In the genomic region with DNA sequence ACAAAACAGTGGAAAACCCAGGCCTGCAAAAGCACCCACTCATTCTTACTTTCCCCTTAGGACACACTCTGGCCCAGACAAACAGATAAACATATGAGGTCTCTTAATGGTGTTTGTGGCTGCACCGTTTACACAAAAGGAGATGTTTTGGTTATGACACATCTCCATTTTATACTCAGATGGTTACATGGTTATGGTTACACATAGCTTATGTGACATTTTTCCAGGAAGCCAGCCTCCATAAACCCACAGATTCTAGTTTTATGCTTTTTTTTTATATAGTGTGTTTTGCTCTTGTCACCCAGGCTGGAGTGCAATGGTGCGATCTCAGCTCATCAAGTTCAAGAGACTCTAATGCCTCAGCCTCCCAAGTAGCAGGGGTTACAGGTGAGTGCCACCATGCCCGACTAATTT, we compare ENCODE assay signal across 1 cellular context.
A peak's percentile ranks its signal among the peaks of the same experiment; 100 is the strongest.
TF ChIP-seq lines count a peak whose summit lies in the region.

No MANE protein-coding gene starts in this region.

TF ChIP-seq in GM12878, 131 proteins besides CTCF, POLR2A, EP300 and RAD21 (continued from another document):
- TF ChIP-seq, protein P1, sequence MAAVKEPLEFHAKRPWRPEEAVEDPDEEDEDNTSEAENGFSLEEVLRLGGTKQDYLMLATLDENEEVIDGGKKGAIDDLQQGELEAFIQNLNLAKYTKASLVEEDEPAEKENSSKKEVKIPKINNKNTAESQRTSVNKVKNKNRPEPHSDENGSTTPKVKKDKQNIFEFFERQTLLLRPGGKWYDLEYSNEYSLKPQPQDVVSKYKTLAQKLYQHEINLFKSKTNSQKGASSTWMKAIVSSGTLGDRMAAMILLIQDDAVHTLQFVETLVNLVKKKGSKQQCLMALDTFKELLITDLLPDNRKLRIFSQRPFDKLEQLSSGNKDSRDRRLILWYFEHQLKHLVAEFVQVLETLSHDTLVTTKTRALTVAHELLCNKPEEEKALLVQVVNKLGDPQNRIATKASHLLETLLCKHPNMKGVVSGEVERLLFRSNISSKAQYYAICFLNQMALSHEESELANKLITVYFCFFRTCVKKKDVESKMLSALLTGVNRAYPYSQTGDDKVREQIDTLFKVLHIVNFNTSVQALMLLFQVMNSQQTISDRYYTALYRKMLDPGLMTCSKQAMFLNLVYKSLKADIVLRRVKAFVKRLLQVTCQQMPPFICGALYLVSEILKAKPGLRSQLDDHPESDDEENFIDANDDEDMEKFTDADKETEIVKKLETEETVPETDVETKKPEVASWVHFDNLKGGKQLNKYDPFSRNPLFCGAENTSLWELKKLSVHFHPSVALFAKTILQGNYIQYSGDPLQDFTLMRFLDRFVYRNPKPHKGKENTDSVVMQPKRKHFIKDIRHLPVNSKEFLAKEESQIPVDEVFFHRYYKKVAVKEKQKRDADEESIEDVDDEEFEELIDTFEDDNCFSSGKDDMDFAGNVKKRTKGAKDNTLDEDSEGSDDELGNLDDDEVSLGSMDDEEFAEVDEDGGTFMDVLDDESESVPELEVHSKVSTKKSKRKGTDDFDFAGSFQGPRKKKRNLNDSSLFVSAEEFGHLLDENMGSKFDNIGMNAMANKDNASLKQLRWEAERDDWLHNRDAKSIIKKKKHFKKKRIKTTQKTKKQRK (IDR thresholded peaks at IDR 0.05; ENCODE audit: low read depth, low read length), result no peak
- TF ChIP-seq SMAD1 (IDR thresholded peaks at IDR 0.05; ENCODE audit: low read depth, partially characterized antibody) (no peak), BCL3 (IDR thresholded peaks at IDR 0.05; ENCODE audit: borderline replicate concordance, insufficient read depth, low read depth, low read length, poor library complexity, severe bottlenecking) (peak; percentile 56), MYC (IDR thresholded peaks at IDR 0.05; ENCODE audit: insufficient read depth, insufficient read length, insufficient replicate concordance, low read length, severe bottlenecking) (no peak), FOXM1 (IDR thresholded peaks at IDR 0.05; ENCODE audit: low read depth, low read length) (peak; percentile 71; the same call in 1 of the 2 replicates), SPI1 (IDR thresholded peaks at IDR 0.05; ENCODE audit: borderline replicate concordance, insufficient read depth, low read depth, low read length) (no peak), EZH2 (IDR thresholded peaks at IDR 0.05; ENCODE audit: borderline replicate concordance, control insufficient read depth, low read depth, low read length) (no peak), IKZF2 (IDR thresholded peaks at IDR 0.05) (no peak), TCF7 (IDR thresholded peaks at IDR 0.05; ENCODE audit: borderline replicate concordance) (peak; percentile 1; the same call in 1 of the 2 replicates), ZNF24 (IDR thresholded peaks at IDR 0.05) (no peak), NBN (IDR thresholded peaks at IDR 0.05) (no peak), NFIC (IDR thresholded peaks at IDR 0.05; ENCODE audit: low read depth, low read length) (peak; percentile 69; the same call in 1 of the 2 replicates), CBFB (IDR thresholded peaks at IDR 0.05; ENCODE audit: low read depth) (0 out of 2 replicates have a peak, but pooled peaks have one; percentile 53), MTA2 (IDR thresholded peaks at IDR 0.05; ENCODE audit: low read depth) (no peak), RUNX3 (IDR thresholded peaks at IDR 0.05; ENCODE audit: low read length) (peak; percentile 83), SIX5 (IDR thresholded peaks at IDR 0.05; ENCODE audit: low read depth, low read length, severe bottlenecking) (no peak), PRDM15 (CRISPR knock-in tag; IDR thresholded peaks at IDR 0.05) (no peak), ATF2 (IDR thresholded peaks at IDR 0.05; ENCODE audit: low read length) (peak; percentile 19; the same call in 1 of the 2 replicates), MEF2B (IDR thresholded peaks at IDR 0.05; ENCODE audit: partially characterized antibody, poor library complexity, severe bottlenecking) (no peak)
